Comparison of ENCODE assay signal across 1 cellular context in genomic region chr12:61538951-61539350, GRCh38.
TF ChIP-seq lines count a peak whose summit lies in the region.

No MANE protein-coding gene starts in this region.

TF ChIP-seq in HCT116, 20 proteins besides CTCF, POLR2A, EP300 and RAD21:
- TF ChIP-seq EZH2phosphoT487 (IDR thresholded peaks at IDR 0.05; ENCODE audit: borderline replicate concordance), result no peak
- TF ChIP-seq CEBPB (IDR thresholded peaks at IDR 0.05; ENCODE audit: low read depth), result no peak
- TF ChIP-seq TCF7L2 (IDR thresholded peaks at IDR 0.05; ENCODE audit: borderline replicate concordance, extremely low read depth, insufficient read depth, insufficient read length), result no peak
- TF ChIP-seq POLR2AphosphoS5 (IDR thresholded peaks at IDR 0.05; ENCODE audit: low read depth, low read length), result no peak
- no peak for TF ChIP-seq REST (IDR thresholded peaks at IDR 0.05; ENCODE audit: low read depth)
- no peak for TF ChIP-seq ZBTB33 (IDR thresholded peaks at IDR 0.05; ENCODE audit: extremely low read depth, insufficient replicate concordance, low read length)
- TF ChIP-seq ZNF274 (IDR thresholded peaks at IDR 0.05; ENCODE audit: low read depth, low read length), result no peak
